Comparison of ENCODE assay signal across 8 cellular contexts in the genomic region with DNA sequence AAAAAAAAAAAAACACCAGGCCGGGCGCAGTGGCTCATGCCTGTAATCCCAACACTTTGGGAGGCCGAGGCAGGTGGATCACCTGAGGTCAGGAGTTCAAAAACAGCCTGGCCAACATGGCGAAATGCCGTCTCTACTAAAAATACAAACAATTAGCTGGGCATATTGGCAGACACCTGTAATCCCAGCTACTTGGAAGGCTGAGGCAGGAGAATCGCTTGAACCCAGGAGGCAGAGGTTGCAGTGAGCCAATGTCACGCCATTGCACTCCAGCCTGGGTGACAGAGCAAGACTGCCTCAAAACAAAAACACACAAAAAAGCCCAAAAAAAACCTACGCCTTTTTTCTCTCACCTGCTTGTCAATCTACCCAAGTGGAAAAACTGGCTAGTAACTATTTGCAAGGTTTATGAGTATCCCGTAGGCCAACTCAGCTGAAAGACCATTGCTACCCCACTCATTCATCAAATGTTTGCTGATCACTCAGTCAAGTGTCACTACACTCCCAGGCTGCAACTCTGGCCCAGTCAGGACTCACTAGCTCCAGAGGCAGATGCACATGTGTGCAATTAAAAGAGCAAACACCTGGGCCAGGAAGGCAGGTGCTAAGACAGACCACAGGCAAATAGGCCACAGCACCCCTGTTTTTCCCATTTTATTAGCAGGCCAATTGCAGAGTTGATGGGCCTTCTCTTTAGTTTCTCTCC. TPM values are rescaled to one million over a fixed set of nuclear protein-coding genes. Genes with fewer than 3 reads are reported as not detected.
A peak's percentile ranks its signal among the peaks of the same experiment; 100 is the strongest.
DNase-seq lines count a peak whose midpoint lies in the region; ATAC-seq and TF ChIP-seq lines count a peak whose summit lies in the region.

No MANE protein-coding gene starts in this region.

- POLR2A ChIA-PET in activated CD4-positive, alpha-beta T cell treated with anti-CD3 and anti-CD28 coated beads for 36 hours (lab: Charles Lee): no interaction called here
- POLR2A ChIA-PET in T-cell (lab: Charles Lee): no interaction called here

- peaks cover 44% of the 10 kb centered on the region for H3K4me1 ChIP-seq in hepatocyte (ENCODE audit: insufficient read depth)
- H3K4me1 ChIP-seq in suprapubic skin: peaks cover 75% of the 10 kb centered on the region

- peak overlapping the region; percentile 91 for H3K4me3 Mint-ChIP-seq in activated CD4-positive, alpha-beta T cell treated with anti-CD3 and anti-CD28 coated beads for 36 hours
- H3K4me3 Mint-ChIP-seq in T-cell: peak overlapping the region; percentile 85 to 92 (median 88)

- no peaks in the 10 kb centered on the region for H3K9me2 ChIP-seq in hepatocyte (replicated peaks; ENCODE audit: insufficient read depth)

- H3K36me3 Mint-ChIP-seq in activated CD4-positive, alpha-beta T cell treated with anti-CD3 and anti-CD28 coated beads for 36 hours (ENCODE audit: low read depth): peaks cover 1% of the 10 kb centered on the region
- H3K36me3 Mint-ChIP-seq in T-cell: no peaks in the 10 kb centered on the region

- H3K79me2 ChIP-seq in hepatocyte: peaks cover 3% of the 10 kb centered on the region

- H2AFZ ChIP-seq in hepatocyte: no peak overlapping the region

- no peak for TF ChIP-seq EP300 in suprapubic skin (IDR thresholded peaks at IDR 0.05)

- peak overlapping the region; percentile 96 for H3K27ac ChIP-seq in hepatocyte
- H3K27ac ChIP-seq in suprapubic skin: peak overlapping the region; percentile 72

- no peak for ATAC-seq in activated CD4-positive, alpha-beta T cell treated with anti-CD3 and anti-CD28 coated beads for 36 hours
- no peak for ATAC-seq in T-cell (replicated peaks in 1 of 4)
- no peak for ATAC-seq in HG02588 (IDR thresholded peaks at IDR 0.05; ENCODE audit: unreplicated experiment)

- no peak for TF ChIP-seq POLR2A in suprapubic skin (IDR thresholded peaks at IDR 0.05)

- peaks cover 31% of the 10 kb centered on the region for H3K4me1 Mint-ChIP-seq in activated CD4-positive, alpha-beta T cell treated with anti-CD3 and anti-CD28 coated beads for 36 hours
- peaks cover 33 to 49% (median 42%) of the 10 kb centered on the region in 3 donors for H3K4me1 Mint-ChIP-seq in T-cell

- H3K27me3 ChIP-seq in hepatocyte (no peaks in the 10 kb centered on the region), suprapubic skin (no peaks in the 10 kb centered on the region)

- TF ChIP-seq CTCF in hepatocyte (IDR thresholded peaks at IDR 0.05; ENCODE audit: poor library complexity) (no peak), suprapubic skin (IDR thresholded peaks at IDR 0.05) (no peak)

- H3K36me3 ChIP-seq in hepatocyte (replicated peaks; ENCODE audit: insufficient read depth, low read depth) (no peaks in the 10 kb centered on the region), suprapubic skin (no peaks in the 10 kb centered on the region)

- H3K9me3 Mint-ChIP-seq in activated CD4-positive, alpha-beta T cell treated with anti-CD3 and anti-CD28 coated beads for 36 hours (ENCODE audit: low read depth): no peaks in the 10 kb centered on the region
- no peaks in the 10 kb centered on the region for H3K9me3 Mint-ChIP-seq in T-cell

- 87% methylated on average over 9 of the region's 9 CpGs for WGBS in hepatocyte (ENCODE audit: low lambda C conversion rate, missing lambda C conversion rate)
- WGBS in suprapubic skin: 82% methylated on average over 9 of the region's 9 CpGs

- no peak overlapping the region for H3K4me3 ChIP-seq in hepatocyte
- peak overlapping the region; percentile 79 for H3K4me3 ChIP-seq in suprapubic skin

- no peaks in the 10 kb centered on the region for H4K20me1 ChIP-seq in hepatocyte (ENCODE audit: insufficient read depth, poor library complexity, severe bottlenecking)

- no peak for DNase-seq in activated CD4-positive, alpha-beta T cell treated with anti-CD3 and anti-CD28 coated beads for 36 hours
- no peak for DNase-seq in activated CD4-positive, alpha-beta T cell treated with anti-CD3 and anti-CD28 coated beads for 1 hour
- DNase-seq in T-cell: no peak
- DNase-seq in hepatocyte (ENCODE audit: low spot score): peak; percentile 58
- DNase-seq in suprapubic skin (ENCODE audit: low spot score in 2 of 2): no peak
- DNase-seq in KG1 (lab: John Stamatoyannopoulos, UW): no peak
- DNase-seq in cerebellar nuclear complex (lab: John Stamatoyannopoulos, UW): no peak

- H3K27ac Mint-ChIP-seq in activated CD4-positive, alpha-beta T cell treated with anti-CD3 and anti-CD28 coated beads for 36 hours: peak overlapping the region; percentile 15
- H3K27ac Mint-ChIP-seq in T-cell: peak overlapping the region in 1 of 2 donors; percentile 36

- intact Hi-C loops in activated CD4-positive, alpha-beta T cell treated with anti-CD3 and anti-CD28 coated beads for 36 hours (cut with DNase I, micrococcal nuclease): loop anchor here in 1 of 2 experiments (5.0 to 10.0 kb wide), 2 partner anchors 488 to 640 kb away; a partner anchor contains a TSS

- peak overlapping the region; percentile 78 for H3K4me2 ChIP-seq in hepatocyte

- H3K9me3 ChIP-seq in hepatocyte (ENCODE audit: low read depth) (no peaks in the 10 kb centered on the region), suprapubic skin (no peaks in the 10 kb centered on the region)

- CTCF ChIA-PET in activated CD4-positive, alpha-beta T cell treated with anti-CD3 and anti-CD28 coated beads for 36 hours (lab: Charles Lee): interaction anchor here (0.6 to 8.1 kb wide), 6 partner anchors 7 to 794 kb away, joined by 3 to 94 read pairs (median 6); no protein-coding TSS in a partner anchor
- CTCF ChIA-PET in T-cell (lab: Charles Lee): interaction anchor here (0.7 to 3.1 kb wide), 2 partner anchors 23 kb away, joined by 4 to 18 read pairs; no protein-coding TSS in a partner anchor

- no peaks in the 10 kb centered on the region for H3K27me3 Mint-ChIP-seq in activated CD4-positive, alpha-beta T cell treated with anti-CD3 and anti-CD28 coated beads for 36 hours
- no peaks in the 10 kb centered on the region for H3K27me3 Mint-ChIP-seq in T-cell

RNA-seq across cellular contexts. Expression of a gene that starts 2.0 kb away (rescaled TPM):
- total RNA-seq in activated CD4-positive, alpha-beta T cell treated with anti-CD3 and anti-CD28 coated beads for 36 hours: 10 to 100 TPM; 49.2 to 50.7 TPM
- 10 to 100 TPM; 35.0 to 47.2 (median 36.8) TPM for total RNA-seq in T-cell
- 76.0 and 101 TPM in 2 replicates for total RNA-seq in hepatocyte
- 47.6 and 50.9 TPM in 2 replicates for polyA plus RNA-seq in hepatocyte
- total RNA-seq in suprapubic skin: 100 to 1,000 TPM; 379 to 436 (median 414) TPM

RNA-seq across cellular contexts. Expression of a gene that starts 34.0 kb away (rescaled TPM):
- 1 to 10 TPM; 1.9 to 2.6 TPM for total RNA-seq in activated CD4-positive, alpha-beta T cell treated with anti-CD3 and anti-CD28 coated beads for 36 hours
- total RNA-seq in T-cell: 1 to 10 TPM; 2.8 to 6.9 (median 4.7) TPM
- 15.0 and 15.2 TPM in 2 replicates for total RNA-seq in hepatocyte
- polyA plus RNA-seq in hepatocyte: 18.3 and 18.8 TPM in 2 replicates
- total RNA-seq in suprapubic skin: 10 to 100 TPM; 17.4 to 36.9 (median 25.5) TPM

RNA-seq across cellular contexts. Expression of a gene that starts 36.0 kb away (rescaled TPM):
- 1 to 10 TPM; 2.2 to 3.5 TPM for total RNA-seq in activated CD4-positive, alpha-beta T cell treated with anti-CD3 and anti-CD28 coated beads for 36 hours
- total RNA-seq in T-cell: 1 to 10 TPM in 4 of 5 donors, under 1 TPM in 1; 0.83 to 5.8 (median 3.6) TPM
- 24.4 and 30.2 TPM in 2 replicates for total RNA-seq in hepatocyte
- 62.9 and 64.6 TPM in 2 replicates for polyA plus RNA-seq in hepatocyte
- total RNA-seq in suprapubic skin: 10 to 100 TPM; 31.5 to 61.1 (median 44.5) TPM
